Comparison of ENCODE assay signal across 1 cellular context in the genomic region with DNA sequence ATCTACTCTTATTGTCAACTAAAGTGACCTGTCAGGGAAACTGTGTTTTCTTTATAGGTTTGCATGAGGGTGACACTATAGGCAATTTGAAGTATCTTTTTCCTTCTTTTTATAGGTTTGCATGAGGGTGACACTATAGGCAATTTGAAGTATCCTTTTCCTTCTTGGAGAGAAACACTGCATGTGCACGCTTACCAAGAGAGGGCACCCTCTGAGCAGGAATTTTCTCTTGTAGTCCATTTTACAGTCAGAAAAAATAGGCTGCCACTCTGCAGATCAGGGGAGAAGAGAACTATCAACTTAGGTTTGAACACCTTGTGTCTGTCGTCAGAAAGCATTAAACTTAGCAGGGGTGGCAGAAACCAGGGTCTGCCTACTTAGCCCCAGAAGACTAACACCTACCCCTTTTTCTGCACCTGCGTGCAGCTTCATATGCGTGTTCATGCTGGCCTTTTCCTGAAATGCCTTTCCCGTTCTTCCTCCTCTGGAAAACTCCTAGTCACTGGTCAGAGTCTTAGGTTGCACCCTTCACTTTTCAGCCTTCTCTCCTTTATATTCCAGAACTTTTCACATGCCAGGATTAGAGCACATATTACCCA.
TF ChIP-seq lines count a peak whose summit lies in the region.

No MANE protein-coding gene starts in this region.

TF ChIP-seq in K562, 482 proteins besides CTCF, POLR2A, EP300 and RAD21 (continued from another document):
- TF ChIP-seq, protein P1, sequence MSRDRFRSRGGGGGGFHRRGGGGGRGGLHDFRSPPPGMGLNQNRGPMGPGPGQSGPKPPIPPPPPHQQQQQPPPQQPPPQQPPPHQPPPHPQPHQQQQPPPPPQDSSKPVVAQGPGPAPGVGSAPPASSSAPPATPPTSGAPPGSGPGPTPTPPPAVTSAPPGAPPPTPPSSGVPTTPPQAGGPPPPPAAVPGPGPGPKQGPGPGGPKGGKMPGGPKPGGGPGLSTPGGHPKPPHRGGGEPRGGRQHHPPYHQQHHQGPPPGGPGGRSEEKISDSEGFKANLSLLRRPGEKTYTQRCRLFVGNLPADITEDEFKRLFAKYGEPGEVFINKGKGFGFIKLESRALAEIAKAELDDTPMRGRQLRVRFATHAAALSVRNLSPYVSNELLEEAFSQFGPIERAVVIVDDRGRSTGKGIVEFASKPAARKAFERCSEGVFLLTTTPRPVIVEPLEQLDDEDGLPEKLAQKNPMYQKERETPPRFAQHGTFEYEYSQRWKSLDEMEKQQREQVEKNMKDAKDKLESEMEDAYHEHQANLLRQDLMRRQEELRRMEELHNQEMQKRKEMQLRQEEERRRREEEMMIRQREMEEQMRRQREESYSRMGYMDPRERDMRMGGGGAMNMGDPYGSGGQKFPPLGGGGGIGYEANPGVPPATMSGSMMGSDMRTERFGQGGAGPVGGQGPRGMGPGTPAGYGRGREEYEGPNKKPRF (IDR thresholded peaks at IDR 0.05; ENCODE audit: low read depth, low read length): no peak
- TF ChIP-seq STAG1 (CRISPR knock-in tag; IDR thresholded peaks at IDR 0.05; ENCODE audit: borderline replicate concordance) (peak; percentile 50; the same call in 1 of the 2 replicates), MAFF (IDR thresholded peaks at IDR 0.05; ENCODE audit: low read length) (no peak), ZNF384 (IDR thresholded peaks at IDR 0.05; ENCODE audit: low read depth, low read length) (peak; percentile 40; the same call in 1 of the 2 replicates), ARID2 (IDR thresholded peaks at IDR 0.05) (peak; percentile 51; the same call in 1 of the 2 replicates), SMC3 (conservative IDR thresholded peaks at IDR 0.05; ENCODE audit: insufficient read depth, low read depth, low read length) (peak; percentile 90), CC2D1A (IDR thresholded peaks at IDR 0.05) (peak; percentile 55; the same call in 1 of the 2 replicates), RUNX1 (IDR thresholded peaks at IDR 0.05; ENCODE audit: low read depth) (no peak)
- TF ChIP-seq, protein P2, sequence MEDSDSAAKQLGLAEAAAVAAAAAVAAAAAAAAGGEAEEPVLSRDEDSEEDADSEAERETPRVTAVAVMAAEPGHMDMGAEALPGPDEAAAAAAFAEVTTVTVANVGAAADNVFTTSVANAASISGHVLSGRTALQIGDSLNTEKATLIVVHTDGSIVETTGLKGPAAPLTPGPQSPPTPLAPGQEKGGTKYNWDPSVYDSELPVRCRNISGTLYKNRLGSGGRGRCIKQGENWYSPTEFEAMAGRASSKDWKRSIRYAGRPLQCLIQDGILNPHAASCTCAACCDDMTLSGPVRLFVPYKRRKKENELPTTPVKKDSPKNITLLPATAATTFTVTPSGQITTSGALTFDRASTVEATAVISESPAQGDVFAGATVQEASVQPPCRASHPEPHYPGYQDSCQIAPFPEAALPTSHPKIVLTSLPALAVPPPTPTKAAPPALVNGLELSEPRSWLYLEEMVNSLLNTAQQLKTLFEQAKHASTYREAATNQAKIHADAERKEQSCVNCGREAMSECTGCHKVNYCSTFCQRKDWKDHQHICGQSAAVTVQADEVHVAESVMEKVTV (CRISPR knock-in tag; IDR thresholded peaks at IDR 0.05): peak; percentile 93
- TF ChIP-seq, protein P3, sequence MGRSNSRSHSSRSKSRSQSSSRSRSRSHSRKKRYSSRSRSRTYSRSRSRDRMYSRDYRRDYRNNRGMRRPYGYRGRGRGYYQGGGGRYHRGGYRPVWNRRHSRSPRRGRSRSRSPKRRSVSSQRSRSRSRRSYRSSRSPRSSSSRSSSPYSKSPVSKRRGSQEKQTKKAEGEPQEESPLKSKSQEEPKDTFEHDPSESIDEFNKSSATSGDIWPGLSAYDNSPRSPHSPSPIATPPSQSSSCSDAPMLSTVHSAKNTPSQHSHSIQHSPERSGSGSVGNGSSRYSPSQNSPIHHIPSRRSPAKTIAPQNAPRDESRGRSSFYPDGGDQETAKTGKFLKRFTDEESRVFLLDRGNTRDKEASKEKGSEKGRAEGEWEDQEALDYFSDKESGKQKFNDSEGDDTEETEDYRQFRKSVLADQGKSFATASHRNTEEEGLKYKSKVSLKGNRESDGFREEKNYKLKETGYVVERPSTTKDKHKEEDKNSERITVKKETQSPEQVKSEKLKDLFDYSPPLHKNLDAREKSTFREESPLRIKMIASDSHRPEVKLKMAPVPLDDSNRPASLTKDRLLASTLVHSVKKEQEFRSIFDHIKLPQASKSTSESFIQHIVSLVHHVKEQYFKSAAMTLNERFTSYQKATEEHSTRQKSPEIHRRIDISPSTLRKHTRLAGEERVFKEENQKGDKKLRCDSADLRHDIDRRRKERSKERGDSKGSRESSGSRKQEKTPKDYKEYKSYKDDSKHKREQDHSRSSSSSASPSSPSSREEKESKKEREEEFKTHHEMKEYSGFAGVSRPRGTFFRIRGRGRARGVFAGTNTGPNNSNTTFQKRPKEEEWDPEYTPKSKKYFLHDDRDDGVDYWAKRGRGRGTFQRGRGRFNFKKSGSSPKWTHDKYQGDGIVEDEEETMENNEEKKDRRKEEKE (IDR thresholded peaks at IDR 0.05; ENCODE audit: borderline replicate concordance in 1 of 2, control insufficient read depth in 1 of 2, low read depth in 2 of 2, low read length in 1 of 2): no peak
